8 cellular contexts compared by ENCODE assay signal in the genomic region with DNA sequence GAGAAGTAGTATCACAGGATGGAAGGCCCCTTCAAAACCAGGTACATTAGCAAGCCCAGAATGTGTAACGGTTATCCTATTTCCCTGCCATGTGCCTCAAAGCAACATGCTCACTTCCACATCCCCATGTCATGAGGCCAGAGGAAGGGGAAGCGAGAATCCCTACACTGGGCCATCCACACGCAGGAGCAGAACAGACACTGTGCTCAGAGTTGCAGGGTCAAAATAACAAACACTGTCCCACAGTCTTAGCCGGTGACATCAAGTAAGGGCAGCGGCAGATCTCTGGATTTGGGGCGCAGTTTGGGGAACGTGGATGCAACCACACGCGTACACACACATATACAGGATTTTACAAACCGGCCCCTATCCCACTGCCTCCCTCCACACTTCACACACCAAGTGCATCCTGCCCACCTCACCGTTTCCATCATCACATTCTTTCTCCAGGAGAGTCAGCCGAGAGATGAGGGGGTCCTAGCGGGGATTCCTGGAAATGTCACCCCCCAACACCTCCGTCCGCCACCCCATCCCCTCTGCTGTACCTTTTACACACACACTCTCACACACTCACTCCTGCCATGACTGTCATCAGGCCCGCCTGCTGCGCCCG. TPM values are rescaled to one million over a fixed set of nuclear protein-coding genes. Genes with fewer than 3 reads are reported as not detected.
DNase-seq lines count a peak whose midpoint lies in the region; ATAC-seq and TF ChIP-seq lines count a peak whose summit lies in the region.

No MANE protein-coding gene starts in this region.

- H3K27me3 ChIP-seq in BE2C (no peaks in the 10 kb centered on the region), muscle layer of colon (ENCODE audit: control insufficient read depth in 1 of 2, insufficient read depth in 2 of 2, low read length in 2 of 2) (no peaks in the 10 kb centered on the region)

- no peak overlapping the region for H3K27ac Mint-ChIP-seq in effector memory CD8-positive, alpha-beta T cell

- H3K36me3 ChIP-seq in BE2C (no peaks in the 10 kb centered on the region), muscle layer of colon (ENCODE audit: insufficient read depth, low read length) (no peaks in the 10 kb centered on the region)

- H3K4me1 ChIP-seq in BE2C (peaks cover 9% of the 10 kb centered on the region; the same call in 1 of the 2 replicates), muscle layer of colon (ENCODE audit: insufficient read depth, low read length) (peaks cover 13% of the 10 kb centered on the region)

- ATAC-seq in effector memory CD8-positive, alpha-beta T cell (replicated peaks): no peak
- no peak for ATAC-seq in GM19328 (IDR thresholded peaks at IDR 0.05; ENCODE audit: unreplicated experiment)

- peak overlapping the region; percentile 55 to 61 for H3K4me3 Mint-ChIP-seq in effector memory CD8-positive, alpha-beta T cell

- no peak for DNase-seq in BE2C
- peak; percentile 34 for DNase-seq in NCI-H69 (lab: John Stamatoyannopoulos, UW)
- no peak for DNase-seq in effector memory CD8-positive, alpha-beta T cell
- no peak for DNase-seq in NCI-H2227 (lab: John Stamatoyannopoulos, UW; ENCODE audit: unreplicated experiment)
- DNase-seq in DMS79 (lab: John Stamatoyannopoulos, UW): no peak
- DNase-seq in NCI-H1105 (lab: John Stamatoyannopoulos, UW): no peak

- peaks cover 2% of the 10 kb centered on the region for H3K36me3 Mint-ChIP-seq in effector memory CD8-positive, alpha-beta T cell (ENCODE audit: insufficient read depth)

- no peaks in the 10 kb centered on the region for H3K9me3 Mint-ChIP-seq in effector memory CD8-positive, alpha-beta T cell

- peak overlapping the region; percentile 78 for H3K4me3 ChIP-seq in BE2C (ENCODE audit: low read depth, low read length)
- peak overlapping the region; percentile 50 to 65 for H3K4me3 ChIP-seq in muscle layer of colon (ENCODE audit: low read depth in 1 of 2, low read length in 2 of 2)

- H3K9me3 ChIP-seq in BE2C (no peaks in the 10 kb centered on the region), muscle layer of colon (ENCODE audit: low read length) (no peaks in the 10 kb centered on the region)

- H3K27ac ChIP-seq in muscle layer of colon (ENCODE audit: low read depth, low read length): peak overlapping the region; percentile 47

- peak overlapping the region; percentile 19 for H3K9ac ChIP-seq in muscle layer of colon (ENCODE audit: low read length)

- H3K4me1 Mint-ChIP-seq in effector memory CD8-positive, alpha-beta T cell (ENCODE audit: low read depth in 2 of 2): peaks cover 3 to 11% of the 10 kb centered on the region in 2 donors

- TF ChIP-seq CTCF in BE2C (IDR thresholded peaks at IDR 0.05; ENCODE audit: low read depth, low read length): no peak

- peaks cover 28 to 46% of the 10 kb centered on the region in 2 donors for H3K27me3 Mint-ChIP-seq in effector memory CD8-positive, alpha-beta T cell

RNA-seq across cellular contexts. Expression of a gene that starts 0.8 kb away (rescaled TPM):
- 6.3 TPM for polyA plus RNA-seq in BE2C (2012; ENCODE audit: insufficient read depth, insufficient read length, low read depth)
